In the genomic region with DNA sequence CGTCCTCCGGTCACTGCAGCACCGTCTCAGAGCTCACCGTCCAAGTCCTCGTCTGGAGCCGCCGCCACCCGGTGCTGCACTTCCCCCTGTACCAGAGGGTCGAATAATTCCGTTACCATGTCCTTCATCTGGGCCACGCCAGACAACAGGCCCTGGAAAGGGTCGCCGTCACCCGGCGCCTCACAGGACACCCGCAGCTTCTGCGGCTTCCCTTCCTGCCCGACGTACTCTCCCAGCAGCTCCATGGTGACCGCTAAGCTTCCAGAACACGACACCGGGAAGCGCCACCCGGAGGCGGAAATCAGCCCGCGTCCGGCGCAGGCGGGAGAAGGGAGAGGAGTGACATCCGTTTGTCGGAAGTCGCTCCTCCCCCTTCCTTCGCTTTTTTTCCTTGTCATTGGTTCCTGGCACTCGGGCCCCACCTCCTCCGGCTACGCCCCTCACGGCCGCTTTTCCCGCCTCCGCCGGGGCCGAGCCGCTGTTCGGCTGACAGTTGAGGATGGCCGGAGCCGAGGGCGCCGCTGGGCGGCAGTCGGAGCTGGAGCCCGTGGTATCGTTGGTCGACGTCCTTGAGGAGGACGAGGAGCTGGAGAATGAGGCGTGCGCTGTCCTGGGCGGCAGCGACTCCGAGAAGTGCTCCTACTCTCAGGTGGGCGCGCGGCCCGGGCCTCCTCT, we compare ENCODE assay signal across 1 cellular context.
TF ChIP-seq lines count a peak whose summit lies in the region.

A gene with protein sequence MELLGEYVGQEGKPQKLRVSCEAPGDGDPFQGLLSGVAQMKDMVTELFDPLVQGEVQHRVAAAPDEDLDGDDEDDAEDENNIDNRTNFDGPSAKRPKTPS (minus strand): TSS at position 273 of the 675 bp plus-strand sequence. CDS start 28 bp downstream, at position 245.
A gene with protein sequence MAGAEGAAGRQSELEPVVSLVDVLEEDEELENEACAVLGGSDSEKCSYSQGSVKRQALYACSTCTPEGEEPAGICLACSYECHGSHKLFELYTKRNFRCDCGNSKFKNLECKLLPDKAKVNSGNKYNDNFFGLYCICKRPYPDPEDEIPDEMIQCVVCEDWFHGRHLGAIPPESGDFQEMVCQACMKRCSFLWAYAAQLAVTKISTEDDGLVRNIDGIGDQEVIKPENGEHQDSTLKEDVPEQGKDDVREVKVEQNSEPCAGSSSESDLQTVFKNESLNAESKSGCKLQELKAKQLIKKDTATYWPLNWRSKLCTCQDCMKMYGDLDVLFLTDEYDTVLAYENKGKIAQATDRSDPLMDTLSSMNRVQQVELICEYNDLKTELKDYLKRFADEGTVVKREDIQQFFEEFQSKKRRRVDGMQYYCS (plus strand): TSS at position 464 of the 675 bp plus-strand sequence. CDS start 36 bp downstream, at position 500.

TF ChIP-seq in HepG2, 621 proteins besides CTCF, POLR2A, EP300 and RAD21 (continued from another document and continues in another):
- peak; percentile 46; the same call in 1 of the 2 replicates for TF ChIP-seq HCFC1 (IDR thresholded peaks at IDR 0.05; ENCODE audit: low read depth, low read length)
- no peak; the same call in none of the 2 replicates for TF ChIP-seq HES4 (CRISPR knock-in tag; IDR thresholded peaks at IDR 0.05; ENCODE audit: borderline replicate concordance)
- TF ChIP-seq ZNF766 (CRISPR knock-in tag; IDR thresholded peaks at IDR 0.05; ENCODE audit: borderline replicate concordance), result peak; percentile 62
- TF ChIP-seq, protein P1, sequence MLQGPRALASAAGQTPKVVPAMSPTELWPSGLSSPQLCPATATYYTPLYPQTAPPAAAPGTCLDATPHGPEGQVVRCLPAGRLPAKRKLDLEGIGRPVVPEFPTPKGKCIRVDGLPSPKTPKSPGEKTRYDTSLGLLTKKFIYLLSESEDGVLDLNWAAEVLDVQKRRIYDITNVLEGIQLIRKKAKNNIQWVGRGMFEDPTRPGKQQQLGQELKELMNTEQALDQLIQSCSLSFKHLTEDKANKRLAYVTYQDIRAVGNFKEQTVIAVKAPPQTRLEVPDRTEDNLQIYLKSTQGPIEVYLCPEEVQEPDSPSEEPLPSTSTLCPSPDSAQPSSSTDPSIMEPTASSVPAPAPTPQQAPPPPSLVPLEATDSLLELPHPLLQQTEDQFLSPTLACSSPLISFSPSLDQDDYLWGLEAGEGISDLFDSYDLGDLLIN (CRISPR knock-in tag; IDR thresholded peaks at IDR 0.05; ENCODE audit: borderline replicate concordance), result no peak
- no peak for TF ChIP-seq ZNF121 (CRISPR knock-in tag; IDR thresholded peaks at IDR 0.05)
- peak; percentile 76; the same call in 1 of the 2 replicates for TF ChIP-seq SNAPC2 (CRISPR knock-in tag; IDR thresholded peaks at IDR 0.05)
- peak; percentile 71; the same call in 1 of the 2 replicates for TF ChIP-seq ZNF543 (CRISPR knock-in tag; IDR thresholded peaks at IDR 0.05)
- peak; percentile 86; the same call in 1 of the 2 replicates for TF ChIP-seq SMYD3 (CRISPR knock-in tag; IDR thresholded peaks at IDR 0.05)
- no peak for TF ChIP-seq SRSF9 (IDR thresholded peaks at IDR 0.05; ENCODE audit: borderline replicate concordance, insufficient read depth, low read depth, low read length, poor library complexity, severe bottlenecking)
- peak; percentile 60; the same call in 1 of the 2 replicates for TF ChIP-seq ZFP41 (CRISPR knock-in tag; IDR thresholded peaks at IDR 0.05; ENCODE audit: borderline replicate concordance)
- no peak for TF ChIP-seq CBX2 (IDR thresholded peaks at IDR 0.05; ENCODE audit: low read depth, low read length)
- TF ChIP-seq CBX2 (CRISPR knock-in tag; IDR thresholded peaks at IDR 0.05; ENCODE audit: low read depth), result no peak
- no peak for TF ChIP-seq FOXP1 (IDR thresholded peaks at IDR 0.05)
- TF ChIP-seq FOXP1 (CRISPR knock-in tag; IDR thresholded peaks at IDR 0.05), result peak; percentile 31; the same call in 1 of the 2 replicates
- no peak; the same call in 1 of the 2 replicates for TF ChIP-seq ARNT2 (CRISPR knock-in tag; IDR thresholded peaks at IDR 0.05; ENCODE audit: low read depth)
- TF ChIP-seq, protein P2, sequence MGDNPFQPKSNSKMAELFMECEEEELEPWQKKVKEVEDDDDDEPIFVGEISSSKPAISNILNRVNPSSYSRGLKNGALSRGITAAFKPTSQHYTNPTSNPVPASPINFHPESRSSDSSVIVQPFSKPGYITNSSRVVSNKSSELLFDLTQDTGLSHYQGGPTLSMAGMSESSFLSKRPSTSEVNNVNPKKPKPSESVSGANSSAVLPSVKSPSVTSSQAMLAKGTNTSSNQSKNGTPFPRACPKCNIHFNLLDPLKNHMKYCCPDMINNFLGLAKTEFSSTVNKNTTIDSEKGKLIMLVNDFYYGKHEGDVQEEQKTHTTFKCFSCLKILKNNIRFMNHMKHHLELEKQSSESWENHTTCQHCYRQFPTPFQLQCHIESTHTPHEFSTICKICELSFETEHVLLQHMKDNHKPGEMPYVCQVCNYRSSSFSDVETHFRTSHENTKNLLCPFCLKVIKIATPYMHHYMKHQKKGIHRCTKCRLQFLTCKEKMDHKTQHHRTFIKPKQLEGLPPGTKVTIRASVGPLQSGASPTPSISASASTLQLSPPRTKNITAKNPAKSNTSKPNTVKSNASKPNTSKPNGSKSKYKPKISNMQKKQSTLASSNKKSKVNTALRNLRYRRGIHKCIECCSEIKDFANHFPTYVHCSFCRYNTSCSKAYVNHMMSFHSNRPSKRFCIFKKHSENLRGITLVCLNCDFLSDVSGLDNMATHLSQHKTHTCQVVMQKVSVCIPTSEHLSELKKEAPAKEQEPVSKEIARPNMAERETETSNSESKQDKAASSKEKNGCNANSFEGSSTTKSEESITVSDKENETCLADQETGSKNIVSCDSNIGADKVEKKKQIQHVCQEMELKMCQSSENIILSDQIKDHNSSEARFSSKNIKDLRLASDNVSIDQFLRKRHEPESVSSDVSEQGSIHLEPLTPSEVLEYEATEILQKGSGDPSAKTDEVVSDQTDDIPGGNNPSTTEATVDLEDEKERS (CRISPR knock-in tag; IDR thresholded peaks at IDR 0.05), result peak; percentile 28; the same call in 1 of the 2 replicates
- TF ChIP-seq ZNF773 (CRISPR knock-in tag; IDR thresholded peaks at IDR 0.05; ENCODE audit: borderline replicate concordance), result no peak
- TF ChIP-seq CENPX (CRISPR knock-in tag; IDR thresholded peaks at IDR 0.05), result no peak
- TF ChIP-seq RELA (CRISPR knock-in tag; IDR thresholded peaks at IDR 0.05), result no peak
- peak; percentile 66 for TF ChIP-seq ATF1 (CRISPR knock-in tag; IDR thresholded peaks at IDR 0.05)
- peak; percentile 87; the same call in 1 of the 2 replicates for TF ChIP-seq ZNF556 (CRISPR knock-in tag; IDR thresholded peaks at IDR 0.05; ENCODE audit: borderline replicate concordance)
- peak; percentile 79; the same call in 1 of the 2 replicates for TF ChIP-seq ZFP90 (CRISPR knock-in tag; IDR thresholded peaks at IDR 0.05; ENCODE audit: borderline replicate concordance)
- 0 out of 2 replicates have a peak, but pooled peaks have one; percentile 1 for TF ChIP-seq ZNF652 (CRISPR knock-in tag; IDR thresholded peaks at IDR 0.05; ENCODE audit: borderline replicate concordance, low read depth)
- TF ChIP-seq ZBTB21 (CRISPR knock-in tag; IDR thresholded peaks at IDR 0.05), result no peak
- TF ChIP-seq, protein P3, sequence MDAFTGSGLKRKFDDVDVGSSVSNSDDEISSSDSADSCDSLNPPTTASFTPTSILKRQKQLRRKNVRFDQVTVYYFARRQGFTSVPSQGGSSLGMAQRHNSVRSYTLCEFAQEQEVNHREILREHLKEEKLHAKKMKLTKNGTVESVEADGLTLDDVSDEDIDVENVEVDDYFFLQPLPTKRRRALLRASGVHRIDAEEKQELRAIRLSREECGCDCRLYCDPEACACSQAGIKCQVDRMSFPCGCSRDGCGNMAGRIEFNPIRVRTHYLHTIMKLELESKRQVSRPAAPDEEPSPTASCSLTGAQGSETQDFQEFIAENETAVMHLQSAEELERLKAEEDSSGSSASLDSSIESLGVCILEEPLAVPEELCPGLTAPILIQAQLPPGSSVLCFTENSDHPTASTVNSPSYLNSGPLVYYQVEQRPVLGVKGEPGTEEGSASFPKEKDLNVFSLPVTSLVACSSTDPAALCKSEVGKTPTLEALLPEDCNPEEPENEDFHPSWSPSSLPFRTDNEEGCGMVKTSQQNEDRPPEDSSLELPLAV (CRISPR knock-in tag; conservative IDR thresholded peaks at IDR 0.05; ENCODE audit: low read depth), result no peak
- TF ChIP-seq ZNF264 (CRISPR knock-in tag; IDR thresholded peaks at IDR 0.05), result 0 out of 2 replicates have a peak, but pooled peaks have one; percentile 50
- TF ChIP-seq SMAD9 (CRISPR knock-in tag; IDR thresholded peaks at IDR 0.05), result no peak
- TF ChIP-seq PPARG (CRISPR knock-in tag; conservative IDR thresholded peaks at IDR 0.05), result 0 out of 2 replicates have a peak, but pooled peaks have one; percentile 25
- no peak; the same call in 1 of the 2 replicates for TF ChIP-seq ZNF546 (CRISPR knock-in tag; conservative IDR thresholded peaks at IDR 0.05)
- no peak for TF ChIP-seq RBM22 (optimal IDR thresholded peaks at IDR 0.05; ENCODE audit: low read length)
- TF ChIP-seq KLF13 (CRISPR knock-in tag; IDR thresholded peaks at IDR 0.05), result no peak
- 0 out of 2 replicates have a peak, but pooled peaks have one; percentile 25 for TF ChIP-seq ZNF7 (CRISPR knock-in tag; IDR thresholded peaks at IDR 0.05)
- TF ChIP-seq SALL2 (CRISPR knock-in tag; IDR thresholded peaks at IDR 0.05), result no peak
- no peak for TF ChIP-seq MAFF (IDR thresholded peaks at IDR 0.05; ENCODE audit: low read depth, low read length)
- peak; percentile 24 for TF ChIP-seq ARNTL (CRISPR knock-in tag; IDR thresholded peaks at IDR 0.05)
- TF ChIP-seq, protein P4, sequence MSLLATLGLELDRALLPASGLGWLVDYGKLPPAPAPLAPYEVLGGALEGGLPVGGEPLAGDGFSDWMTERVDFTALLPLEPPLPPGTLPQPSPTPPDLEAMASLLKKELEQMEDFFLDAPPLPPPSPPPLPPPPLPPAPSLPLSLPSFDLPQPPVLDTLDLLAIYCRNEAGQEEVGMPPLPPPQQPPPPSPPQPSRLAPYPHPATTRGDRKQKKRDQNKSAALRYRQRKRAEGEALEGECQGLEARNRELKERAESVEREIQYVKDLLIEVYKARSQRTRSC (CRISPR knock-in tag; IDR thresholded peaks at IDR 0.05; ENCODE audit: low read depth), result no peak
- no peak for TF ChIP-seq NFRKB (IDR thresholded peaks at IDR 0.05)
- no peak for TF ChIP-seq KLF12 (CRISPR knock-in tag; IDR thresholded peaks at IDR 0.05; ENCODE audit: borderline replicate concordance)
- TF ChIP-seq, protein P5, sequence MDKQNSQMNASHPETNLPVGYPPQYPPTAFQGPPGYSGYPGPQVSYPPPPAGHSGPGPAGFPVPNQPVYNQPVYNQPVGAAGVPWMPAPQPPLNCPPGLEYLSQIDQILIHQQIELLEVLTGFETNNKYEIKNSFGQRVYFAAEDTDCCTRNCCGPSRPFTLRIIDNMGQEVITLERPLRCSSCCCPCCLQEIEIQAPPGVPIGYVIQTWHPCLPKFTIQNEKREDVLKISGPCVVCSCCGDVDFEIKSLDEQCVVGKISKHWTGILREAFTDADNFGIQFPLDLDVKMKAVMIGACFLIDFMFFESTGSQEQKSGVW (CRISPR knock-in tag; IDR thresholded peaks at IDR 0.05; ENCODE audit: borderline replicate concordance), result no peak
- TF ChIP-seq ZNF605 (CRISPR knock-in tag; IDR thresholded peaks at IDR 0.05), result peak; percentile 84
- no peak for TF ChIP-seq DPF2 (CRISPR knock-in tag; IDR thresholded peaks at IDR 0.05; ENCODE audit: borderline replicate concordance, low read depth)
- TF ChIP-seq, protein P6, sequence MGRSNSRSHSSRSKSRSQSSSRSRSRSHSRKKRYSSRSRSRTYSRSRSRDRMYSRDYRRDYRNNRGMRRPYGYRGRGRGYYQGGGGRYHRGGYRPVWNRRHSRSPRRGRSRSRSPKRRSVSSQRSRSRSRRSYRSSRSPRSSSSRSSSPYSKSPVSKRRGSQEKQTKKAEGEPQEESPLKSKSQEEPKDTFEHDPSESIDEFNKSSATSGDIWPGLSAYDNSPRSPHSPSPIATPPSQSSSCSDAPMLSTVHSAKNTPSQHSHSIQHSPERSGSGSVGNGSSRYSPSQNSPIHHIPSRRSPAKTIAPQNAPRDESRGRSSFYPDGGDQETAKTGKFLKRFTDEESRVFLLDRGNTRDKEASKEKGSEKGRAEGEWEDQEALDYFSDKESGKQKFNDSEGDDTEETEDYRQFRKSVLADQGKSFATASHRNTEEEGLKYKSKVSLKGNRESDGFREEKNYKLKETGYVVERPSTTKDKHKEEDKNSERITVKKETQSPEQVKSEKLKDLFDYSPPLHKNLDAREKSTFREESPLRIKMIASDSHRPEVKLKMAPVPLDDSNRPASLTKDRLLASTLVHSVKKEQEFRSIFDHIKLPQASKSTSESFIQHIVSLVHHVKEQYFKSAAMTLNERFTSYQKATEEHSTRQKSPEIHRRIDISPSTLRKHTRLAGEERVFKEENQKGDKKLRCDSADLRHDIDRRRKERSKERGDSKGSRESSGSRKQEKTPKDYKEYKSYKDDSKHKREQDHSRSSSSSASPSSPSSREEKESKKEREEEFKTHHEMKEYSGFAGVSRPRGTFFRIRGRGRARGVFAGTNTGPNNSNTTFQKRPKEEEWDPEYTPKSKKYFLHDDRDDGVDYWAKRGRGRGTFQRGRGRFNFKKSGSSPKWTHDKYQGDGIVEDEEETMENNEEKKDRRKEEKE (IDR thresholded peaks at IDR 0.05), result no peak
- peak; percentile 81 for TF ChIP-seq RNF2 (conservative IDR thresholded peaks at IDR 0.05; ENCODE audit: low read depth)
- no peak for TF ChIP-seq SETDB1 (CRISPR knock-in tag; IDR thresholded peaks at IDR 0.05; ENCODE audit: borderline replicate concordance)
- peak; percentile 93; the same call in 2 of the 3 replicates for TF ChIP-seq MXI1 (IDR thresholded peaks at IDR 0.05; ENCODE audit: borderline replicate concordance, low read depth, low read length)
- TF ChIP-seq, protein P7, sequence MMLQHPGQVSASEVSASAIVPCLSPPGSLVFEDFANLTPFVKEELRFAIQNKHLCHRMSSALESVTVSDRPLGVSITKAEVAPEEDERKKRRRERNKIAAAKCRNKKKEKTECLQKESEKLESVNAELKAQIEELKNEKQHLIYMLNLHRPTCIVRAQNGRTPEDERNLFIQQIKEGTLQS (CRISPR knock-in tag; IDR thresholded peaks at IDR 0.05), result 0 out of 2 replicates have a peak, but pooled peaks have one; percentile 8
- TF ChIP-seq, protein P8, sequence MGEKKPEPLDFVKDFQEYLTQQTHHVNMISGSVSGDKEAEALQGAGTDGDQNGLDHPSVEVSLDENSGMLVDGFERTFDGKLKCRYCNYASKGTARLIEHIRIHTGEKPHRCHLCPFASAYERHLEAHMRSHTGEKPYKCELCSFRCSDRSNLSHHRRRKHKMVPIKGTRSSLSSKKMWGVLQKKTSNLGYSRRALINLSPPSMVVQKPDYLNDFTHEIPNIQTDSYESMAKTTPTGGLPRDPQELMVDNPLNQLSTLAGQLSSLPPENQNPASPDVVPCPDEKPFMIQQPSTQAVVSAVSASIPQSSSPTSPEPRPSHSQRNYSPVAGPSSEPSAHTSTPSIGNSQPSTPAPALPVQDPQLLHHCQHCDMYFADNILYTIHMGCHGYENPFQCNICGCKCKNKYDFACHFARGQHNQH (CRISPR knock-in tag; IDR thresholded peaks at IDR 0.05), result peak; percentile 80; the same call in 1 of the 2 replicates
- TF ChIP-seq MAZ (IDR thresholded peaks at IDR 0.05; ENCODE audit: borderline replicate concordance, low read depth, low read length), result peak; percentile 60; the same call in 1 of the 2 replicates
- peak; percentile 89 for TF ChIP-seq MAZ (CRISPR knock-in tag; IDR thresholded peaks at IDR 0.05; ENCODE audit: low read depth)
